ENCODE assay signal across 8 cellular contexts in the genomic region with DNA sequence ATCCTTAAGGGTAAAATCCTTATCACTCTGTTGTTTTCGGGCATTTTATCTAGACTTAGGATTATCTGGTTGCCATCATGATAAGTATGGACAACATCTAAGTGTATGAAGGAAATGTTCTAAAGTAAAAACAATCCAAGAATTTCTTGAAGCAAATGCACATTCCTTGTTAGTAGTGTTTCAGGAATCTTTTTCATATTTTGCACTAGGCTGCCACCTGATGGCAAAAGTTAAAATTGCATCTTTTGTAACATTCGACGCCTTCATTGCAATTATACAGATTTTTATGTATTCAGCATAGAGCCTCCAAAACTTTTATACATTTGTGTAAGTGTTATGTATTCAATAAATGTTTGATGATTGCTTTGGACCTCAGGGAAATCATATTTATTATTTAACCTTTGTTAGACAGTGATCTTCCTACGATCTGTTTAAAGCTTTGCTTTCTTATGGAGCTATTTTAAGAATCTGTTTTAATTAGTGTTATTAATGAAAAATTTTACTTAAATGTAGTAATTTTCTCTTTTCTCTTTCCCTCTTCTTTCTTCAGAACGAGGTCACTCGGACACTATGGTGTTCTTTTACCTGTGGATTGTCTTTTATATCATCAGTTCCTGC. TPM values are rescaled to one million over a fixed set of nuclear protein-coding genes. Genes with fewer than 3 reads are reported as not detected.
DNase-seq lines count a peak whose midpoint lies in the region; ATAC-seq, FAIRE-seq and TF ChIP-seq lines count a peak whose summit lies in the region.

No MANE protein-coding gene starts in this region.

- H3K4me1 ChIP-seq in GM12878 (ENCODE audit: control insufficient read depth, insufficient read depth, low read length) (no peaks in the 10 kb centered on the region), keratinocyte (ENCODE audit: control insufficient read depth, extremely low read depth, insufficient read depth, low read length) (peaks cover 6% of the 10 kb centered on the region), thyroid gland (no peaks in the 10 kb centered on the region)

- H3K4me1 Mint-ChIP-seq in CD4-positive, alpha-beta T cell (ENCODE audit: low read depth) = no peaks in the 10 kb centered on the region

- H3K4me3 Mint-ChIP-seq in CD4-positive, alpha-beta T cell = no peak overlapping the region

- FAIRE-seq in GM18507 (lab: Jason Lieb, UNC) (peak; percentile 81), GM12878 (lab: Jason Lieb, UNC) (peak; percentile 38), keratinocyte (lab: Jason Lieb, UNC) (no peak)

- H3K27me3 ChIP-seq in CD4-positive, alpha-beta T cell (ENCODE audit: control insufficient read depth, insufficient read depth, low read length) = no peaks in the 10 kb centered on the region
- H3K27me3 ChIP-seq in GM12878 (replicated peaks in 1 of 2; ENCODE audit: control insufficient read depth in 2 of 2, insufficient read depth in 2 of 2, low read length in 1 of 2) (no peaks in the 10 kb centered on the region), keratinocyte (ENCODE audit: control insufficient read depth, extremely low read depth, insufficient read depth, low read length) (no peaks in the 10 kb centered on the region), thyroid gland (no peaks in the 10 kb centered on the region)

- H3K4me2 ChIP-seq in GM12878 (ENCODE audit: control insufficient read depth, insufficient read depth) (no peak overlapping the region), keratinocyte (ENCODE audit: control insufficient read depth, extremely low read depth, insufficient read depth, low read depth, low read length) (no peak overlapping the region)

- RAD21 ChIA-PET in GM12878 (lab: Charles Lee; ENCODE audit: unreplicated experiment) = interaction anchor here (0.6 to 7.8 kb wide), 27 partner anchors 10 to 499 kb away, joined by 3 to 156 read pairs (median 5); partner anchors contain the start of gene XPR1

- POLR2A ChIA-PET in CD4-positive, alpha-beta T cell (lab: Charles Lee) = interaction anchor here (0.8 to 1.6 kb wide), 3 partner anchors 232 to 360 kb away, joined by 4 to 5 read pairs (median 5); partner anchors contain the start of genes ACBD6 and XPR1
- POLR2A ChIA-PET in GM12878 (lab: Charles Lee) = interaction anchor here (1.6 kb wide), 1 partner anchor 345 kb away, joined by 3 read pairs; no protein-coding TSS in a partner anchor

- no peak overlapping the region for H3K4me3 ChIP-seq in GM12878
- H3K4me3 ChIP-seq in keratinocyte (ENCODE audit: control insufficient read depth in 2 of 3, extremely low read depth in 1 of 3, insufficient read depth in 2 of 3, low read depth in 1 of 3, low read length in 3 of 3) = no peak overlapping the region
- H3K4me3 ChIP-seq in thyroid gland (replicated peaks in 1 of 3) = no peak overlapping the region

- H3K9me3 ChIP-seq in CD4-positive, alpha-beta T cell (ENCODE audit: control insufficient read depth, low read length) = no peaks in the 10 kb centered on the region
- H3K9me3 ChIP-seq in GM12878 (replicated peaks; ENCODE audit: control insufficient read depth, insufficient read depth, low read length) (no peaks in the 10 kb centered on the region), keratinocyte (ENCODE audit: control insufficient read depth, low read depth, low read length) (no peaks in the 10 kb centered on the region), thyroid gland (no peaks in the 10 kb centered on the region)

- no peaks in the 10 kb centered on the region for H3K9me1 ChIP-seq in keratinocyte (ENCODE audit: control insufficient read depth, extremely low read depth, insufficient read depth, low read length)

- SMC1A ChIA-PET in GM12878 (lab: Charles Lee; ENCODE audit: uncharacterized antibody, unreplicated experiment) = interaction anchor here (0.6 to 7.4 kb wide), 51 partner anchors 10 to 567 kb away, joined by 3 to 247 read pairs (median 4); partner anchors contain the start of genes KIAA1614 and XPR1

- H3K36me3 Mint-ChIP-seq in CD4-positive, alpha-beta T cell (ENCODE audit: low read depth) = peaks cover 20% of the 10 kb centered on the region

- CTCF ChIA-PET in CD4-positive, alpha-beta T cell (lab: Charles Lee) = interaction anchor here (1.1 to 4.9 kb wide), 5 partner anchors 17 to 350 kb away, joined by 4 to 41 read pairs (median 9); partner anchors contain the start of gene XPR1
- CTCF ChIA-PET in GM12878 (lab: Yijun Ruan, JAX) = interaction anchor here (0.7 to 7.4 kb wide), 68 partner anchors 10 to 1642 kb away, joined by 3 to 373 read pairs (median 4); partner anchors contain the start of gene XPR1

- H3K27ac Mint-ChIP-seq in CD4-positive, alpha-beta T cell = no peak overlapping the region

- no peaks in the 10 kb centered on the region for H3K27me3 Mint-ChIP-seq in CD4-positive, alpha-beta T cell

- in situ Hi-C loops in GM12878 (cut with MboI) = no loop called here

- no peak for TF ChIP-seq EP300 in GM12878 (IDR thresholded peaks at IDR 0.05; ENCODE audit: borderline replicate concordance in 1 of 2, control insufficient read depth in 1 of 2, low read depth in 2 of 2, low read length in 2 of 2)

- no peaks in the 10 kb centered on the region for H3K36me3 ChIP-seq in GM12878 (ENCODE audit: control insufficient read depth in 2 of 2, insufficient read depth in 2 of 2, low read length in 1 of 2)
- H3K36me3 ChIP-seq in keratinocyte (ENCODE audit: control insufficient read depth in 2 of 2, extremely low read depth in 1 of 2, insufficient read depth in 2 of 2, low read length in 2 of 2) = no peaks in the 10 kb centered on the region
- no peaks in the 10 kb centered on the region for H3K36me3 ChIP-seq in thyroid gland

- no peak for ATAC-seq in CD4-positive, alpha-beta T cell (ENCODE audit: poor library complexity)
- ATAC-seq in GM12878 (no peak), HG02970 (IDR thresholded peaks at IDR 0.05; ENCODE audit: low FRiP score, unreplicated experiment) (no peak), HG03520 (IDR thresholded peaks at IDR 0.05; ENCODE audit: unreplicated experiment) (no peak)

- intact Hi-C loops in CD4-positive, alpha-beta T cell (cut with DNase I, micrococcal nuclease) = loop anchor here in 1 of 2 experiments (5.0 kb wide), 3 partner anchors 231 to 346 kb away; partner anchors contain the start of gene XPR1
- intact Hi-C loops in GM12878 (cut with micrococcal nuclease; ENCODE audit: unreplicated experiment) (loop anchor here (5.0 kb wide), 3 partner anchors 86 to 346 kb away; partner anchors contain the start of gene XPR1), thyroid gland (cut with DNase I) (loop anchor here (5.0 kb wide), 2 partner anchors 331 to 346 kb away; no protein-coding TSS in a partner anchor)

- dilution Hi-C loops in keratinocyte (cut with MboI; ENCODE audit: extremely low pct_ligation_motif_present, low sequenced_read_pairs) = loop anchor here (25.0 kb wide), 1 partner anchor 351 kb away; the partner anchor contains the start of gene ACBD6

- 34% methylated on average over 6 of the region's 6 CpGs for WGBS in GM12878 (ENCODE audit: insufficient coverage, insufficient replicate concordance, low lambda C conversion rate, missing lambda C conversion rate)
- WGBS in thyroid gland, 2 donors = 35 to 37% methylated on average over 6 of the region's 6 CpGs

- H3K27ac ChIP-seq in CD4-positive, alpha-beta T cell (ENCODE audit: low read depth, low read length) = no peak overlapping the region
- no peak overlapping the region for H3K27ac ChIP-seq in GM12878 (ENCODE audit: control insufficient read depth, insufficient read depth)
- peak overlapping the region; percentile 13 for H3K27ac ChIP-seq in keratinocyte (ENCODE audit: control insufficient read depth, insufficient read depth, low read length)
- H3K27ac ChIP-seq in thyroid gland = no peak overlapping the region

- no peaks in the 10 kb centered on the region for H4K20me1 ChIP-seq in GM12878 (ENCODE audit: control insufficient read depth, insufficient read depth)
- H4K20me1 ChIP-seq in keratinocyte (ENCODE audit: control insufficient read depth, extremely low read depth, insufficient read depth, low read length) = no peaks in the 10 kb centered on the region

- H3K79me2 ChIP-seq in GM12878 (ENCODE audit: control insufficient read depth, insufficient read depth, low read length) (no peaks in the 10 kb centered on the region), keratinocyte (ENCODE audit: control insufficient read depth, insufficient read depth, low read length) (no peaks in the 10 kb centered on the region)

- TF ChIP-seq POLR2A in GM12878 (IDR thresholded peaks at IDR 0.05; ENCODE audit: low read depth, low read length) = no peak
- TF ChIP-seq POLR2A in thyroid gland (IDR thresholded peaks at IDR 0.05) = no peak

- DNase-seq in CD4-positive, alpha-beta T cell = peak in 2 of 10 experiments; percentile 2 to 15
- DNase-seq in GM18507 (ENCODE audit: extremely low spot score, insufficient read length, low read depth) = peak; percentile 11
- DNase-seq in NCI-H2227 treated with DMSO at 0.1 percent for 48 hours (lab: John Stamatoyannopoulos, UW) = peak; percentile 74
- no peak for DNase-seq in GM12878 (ENCODE audit: low read depth, low spot score)
- DNase-seq in keratinocyte (ENCODE audit: low read depth, low spot score) = no peak
- DNase-seq in thyroid gland = peak in 1 of 2 donors; percentile 4

- peak; percentile 88 for TF ChIP-seq CTCF in CD4-positive, alpha-beta T cell (IDR thresholded peaks at IDR 0.05)
- TF ChIP-seq CTCF in GM12878 (IDR thresholded peaks at IDR 0.05 in 2 of 3, conservative IDR thresholded peaks at IDR 0.05 in 1 of 3; ENCODE audit: control insufficient read depth in 2 of 3, extremely low read depth in 1 of 3, insufficient read depth in 1 of 3, low read depth in 3 of 3, low read length in 3 of 3) (peak; percentile 51 to 69 (median 59); a peak in 5 of 6 replicates), keratinocyte (optimal IDR thresholded peaks at IDR 0.05 in 1 of 3, IDR thresholded peaks at IDR 0.05 in 1 of 3, conservative IDR thresholded peaks at IDR 0.05 in 1 of 3; ENCODE audit: extremely low read depth in 1 of 3, insufficient read depth in 2 of 3, low read length in 3 of 3) (peak in 2 of 3 experiments; percentile 46 to 52), thyroid gland (IDR thresholded peaks at IDR 0.05) (peak; percentile 34 to 83 (median 55))

- no peaks in the 10 kb centered on the region for H3K9me3 Mint-ChIP-seq in CD4-positive, alpha-beta T cell

- TF ChIP-seq RAD21 in GM12878 (IDR thresholded peaks at IDR 0.05; ENCODE audit: insufficient read depth, low read depth, low read length) = peak; percentile 88

- no TSS peak for BruUV-seq in GM12878 (replicated peaks; lab: Mats Ljungman, UMichigan)

- H2AFZ ChIP-seq in GM12878 (ENCODE audit: control insufficient read depth, low read depth, low read length) (no peak overlapping the region), keratinocyte (ENCODE audit: control insufficient read depth, low read length) (no peak overlapping the region)

- H3K9ac ChIP-seq in GM12878 (ENCODE audit: control insufficient read depth, insufficient read depth, low read length) = no peak overlapping the region
- no peak overlapping the region for H3K9ac ChIP-seq in keratinocyte (ENCODE audit: control insufficient read depth, extremely low read depth, insufficient read depth, low read length)

RNA-seq across cellular contexts. Expression of gene KIAA1614, which starts 49.4 kb away (rescaled TPM):
- total RNA-seq in CD4-positive, alpha-beta T cell = under 1 TPM; 0.14 to 0.20 TPM
- total RNA-seq in GM12878 (2013; cell fraction: nucleolus; rRNA removed) = 0.54 and 0.58 TPM in 2 replicates
- total RNA-seq in GM12878 (2014; rRNA removed) (0.05 and 0.28 TPM in 2 replicates), GM12878 (2014; rRNA removed; fragmentation: Illumina TruSeq; extraction: Trizol) (0.04 and 0.09 TPM in 2 replicates), GM12878 (2021) (0.24 and 0.26 TPM in 2 replicates), thyroid gland (10 to 100 TPM in 2 of 4 donors, 1 to 10 TPM in 2; 8.7 to 16.7 (median 12.5) TPM)
- polyA plus RNA-seq in GM12878 (2011; ENCODE audit: low read depth) = 0.24 TPM
- polyA plus RNA-seq in GM12878 (2011; rRNA removed) (0.31 and 0.59 TPM in 2 replicates), GM12878 (2014; fragmentation: Illumina TruSeq; extraction: Trizol) (0.03 TPM in 2 replicates), GM12878 (2014; fragmentation: Nextera tagmentation; extraction: Ambion mirVana) (under 1 TPM in 1 of 2 experiments, not detected in 1; 0.03 TPM), GM12878 (2014; rRNA removed) (0.36 and 1.0 TPM in 2 replicates), GM12878 (2016; fragmentation: Nextera tagmentation; extraction: Ambion mirVana) (under 1 TPM; 0.09 to 0.27 TPM), keratinocyte (0.03 to 0.12 TPM (median 0.06 TPM) in 3 replicates)
- 0.28 and 0.69 TPM in 2 replicates for polyA plus RNA-seq in GM12878 (2011; cell fraction: cytosol; rRNA removed)
- polyA plus RNA-seq in GM12878 (2011; cell fraction: nucleus; rRNA removed) = 1.7 TPM in 2 replicates
- 0.24 and 0.38 TPM in 2 replicates for polyA plus RNA-seq in GM12878 (2012)
- 0.44 and 2.0 TPM in 2 replicates for polyA minus RNA-seq in GM12878 (2011; rRNA and poly(A)+ RNA removed)
- 0.27 and 2.4 TPM in 2 replicates for polyA minus RNA-seq in GM12878 (2011; cell fraction: cytosol; rRNA and poly(A)+ RNA removed)
- 0.73 and 1.1 TPM in 2 replicates for polyA minus RNA-seq in GM12878 (2011; cell fraction: nucleus; rRNA and poly(A)+ RNA removed)
- not detected for polyA plus RNA-seq in keratinocyte (2011; ENCODE audit: low read depth)
- 0.05 and 0.06 TPM in 2 replicates for polyA plus RNA-seq in keratinocyte (2011; cell fraction: cytosol; rRNA removed)
- 0.22 and 0.37 TPM in 2 replicates for polyA plus RNA-seq in keratinocyte (2011; cell fraction: nucleus; rRNA removed)
- polyA plus RNA-seq in keratinocyte (2012; ENCODE audit: low replicate concordance) = 0.18 and 0.48 TPM in 2 replicates
- polyA minus RNA-seq in keratinocyte = 0.03 to 0.07 TPM in 2 of 3 replicates, not detected in the other
- not detected for polyA minus RNA-seq in keratinocyte (2011; cell fraction: cytosol; rRNA and poly(A)+ RNA removed)
- polyA minus RNA-seq in keratinocyte (2011; cell fraction: nucleus; rRNA and poly(A)+ RNA removed) = 0.23 and 0.42 TPM in 2 replicates

Comparison
In these comparisons a context has a peak if more than half of its experiments do, and no peak if none do; other contexts are left out.
1. DNase-seq: peak in GM18507 (single experiment) and NCI-H2227 treated with DMSO at 0.1 percent for 48 hours (single experiment); none in GM12878 (single experiment) and keratinocyte (single experiment).
2. RNA of gene KIAA1614, which starts 49.4 kb away (total RNA-seq): 8.7 to 16.7 TPM in thyroid gland; 0.04 to 0.58 TPM in GM12878 and 0.14 to 0.20 TPM in CD4-positive, alpha-beta T cell; every median in the first group is over 4 times any median in the second.
3. Peak in every context shown above with its lines, with median percentiles within 50 percentile points of each other: CTCF ChIP-seq.